In the genomic region with DNA sequence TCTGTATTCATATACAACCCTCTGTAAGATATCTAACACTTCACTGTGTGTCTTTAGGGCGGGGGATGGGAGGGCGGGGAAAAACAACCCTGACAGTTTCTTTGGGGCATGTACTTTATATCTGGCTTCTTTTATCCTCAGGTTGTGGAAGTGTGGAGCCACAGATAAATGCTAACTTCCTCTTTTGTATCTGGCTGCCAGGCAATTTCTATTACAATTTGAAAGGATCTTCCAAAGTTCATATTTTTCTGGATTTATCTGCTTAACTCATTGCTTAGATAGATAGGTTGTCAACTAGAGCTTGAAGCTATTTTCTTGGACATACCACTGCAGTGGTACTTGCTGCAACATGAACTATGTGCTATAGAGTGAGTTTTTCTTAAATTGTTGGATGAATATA, we compare ENCODE assay signal across 1 cellular context.
A peak's percentile ranks its signal among the peaks of the same experiment; 100 is the strongest.
TF ChIP-seq lines count a peak whose summit lies in the region.

No MANE protein-coding gene starts in this region.

TF ChIP-seq in K562, 482 proteins besides CTCF, POLR2A, EP300 and RAD21 (continued from another document and continues in another):
- TF ChIP-seq ZHX1 (conservative IDR thresholded peaks at IDR 0.05; ENCODE audit: low read length) (no peak), KHSRP (IDR thresholded peaks at IDR 0.05) (no peak), POU5F1 (IDR thresholded peaks at IDR 0.05; ENCODE audit: borderline replicate concordance, low read depth, low read length, partially characterized antibody) (no peak), HNRNPLL (IDR thresholded peaks at IDR 0.05; ENCODE audit: low read depth, low read length, poor library complexity, severe bottlenecking) (no peak), ZNF780A (CRISPR knock-in tag; IDR thresholded peaks at IDR 0.05) (no peak), TAF9B (IDR thresholded peaks at IDR 0.05; ENCODE audit: partially characterized antibody) (no peak), CBFA2T3 (IDR thresholded peaks at IDR 0.05) (peak; percentile 87), SMARCA5 (IDR thresholded peaks at IDR 0.05) (no peak), RNF2 (IDR thresholded peaks at IDR 0.05) (no peak), KLF16 (IDR thresholded peaks at IDR 0.05) (peak; percentile 38; the same call in 1 of the 2 replicates), SREBF2 (CRISPR knock-in tag; IDR thresholded peaks at IDR 0.05) (no peak), AFF4 (CRISPR knock-in tag; IDR thresholded peaks at IDR 0.05) (no peak), PTRF (tag; IDR thresholded peaks at IDR 0.05) (no peak), ZNF175 (CRISPR knock-in tag; IDR thresholded peaks at IDR 0.05; ENCODE audit: low read depth) (no peak), GATA2 (CRISPR knock-in tag; IDR thresholded peaks at IDR 0.05) (peak; percentile 42; the same call in 1 of the 2 replicates), CHCHD3 (CRISPR knock-in tag; IDR thresholded peaks at IDR 0.05) (no peak), CBX5 (IDR thresholded peaks at IDR 0.05; ENCODE audit: borderline replicate concordance, low read depth) (no peak), HNRNPUL1 (IDR thresholded peaks at IDR 0.05; ENCODE audit: low read length) (no peak), SUPT5H (IDR thresholded peaks at IDR 0.05) (no peak), HMGXB4 (CRISPR knock-in tag; IDR thresholded peaks at IDR 0.05) (no peak), ZNF785 (CRISPR knock-in tag; IDR thresholded peaks at IDR 0.05) (no peak), NR2C2 (CRISPR knock-in tag; IDR thresholded peaks at IDR 0.05) (no peak), NR2C2 (tag; IDR thresholded peaks at IDR 0.05) (no peak), STAT5A (IDR thresholded peaks at IDR 0.05; ENCODE audit: borderline replicate concordance, low read length) (peak; percentile 41; the same call in 1 of the 2 replicates), KDM4B (IDR thresholded peaks at IDR 0.05; ENCODE audit: borderline replicate concordance in 2 of 2, low read depth in 1 of 2) (no peak), SREBF1 (IDR thresholded peaks at IDR 0.05; ENCODE audit: borderline replicate concordance, low read depth, low read length) (no peak), KAT7 (CRISPR knock-in tag; IDR thresholded peaks at IDR 0.05; ENCODE audit: borderline replicate concordance) (no peak), SIX5 (IDR thresholded peaks at IDR 0.05; ENCODE audit: borderline replicate concordance in 1 of 2, insufficient read depth in 1 of 2, low read depth in 1 of 2, low read length in 2 of 2) (no peak), PHF8 (IDR thresholded peaks at IDR 0.05; ENCODE audit: borderline replicate concordance, low read length) (no peak), SRSF7 (optimal IDR thresholded peaks at IDR 0.05; ENCODE audit: low read depth, low read length) (no peak), BRCA1 (IDR thresholded peaks at IDR 0.05) (no peak), BRCA1 (CRISPR knock-in tag; IDR thresholded peaks at IDR 0.05) (no peak), FOXM1 (IDR thresholded peaks at IDR 0.05; ENCODE audit: low read depth) (peak; percentile 43; the same call in 1 of the 2 replicates), FOXM1 (CRISPR knock-in tag; IDR thresholded peaks at IDR 0.05; ENCODE audit: low read depth) (no peak), JUN (IDR thresholded peaks at IDR 0.05; ENCODE audit: borderline replicate concordance, low read depth, low read length) (no peak), JUN (CRISPR knock-in tag; IDR thresholded peaks at IDR 0.05; ENCODE audit: borderline replicate concordance) (no peak), ASH1L (IDR thresholded peaks at IDR 0.05; ENCODE audit: borderline replicate concordance, low read depth, partially characterized antibody) (no peak), TRIM24 (IDR thresholded peaks at IDR 0.05) (peak; percentile 34 to 68; a peak in 2 of 4 replicates), ZNF232 (CRISPR knock-in tag; IDR thresholded peaks at IDR 0.05) (no peak)
- TF ChIP-seq, protein P1, sequence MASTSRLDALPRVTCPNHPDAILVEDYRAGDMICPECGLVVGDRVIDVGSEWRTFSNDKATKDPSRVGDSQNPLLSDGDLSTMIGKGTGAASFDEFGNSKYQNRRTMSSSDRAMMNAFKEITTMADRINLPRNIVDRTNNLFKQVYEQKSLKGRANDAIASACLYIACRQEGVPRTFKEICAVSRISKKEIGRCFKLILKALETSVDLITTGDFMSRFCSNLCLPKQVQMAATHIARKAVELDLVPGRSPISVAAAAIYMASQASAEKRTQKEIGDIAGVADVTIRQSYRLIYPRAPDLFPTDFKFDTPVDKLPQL (IDR thresholded peaks at IDR 0.05; ENCODE audit: extremely low read depth, insufficient read length): no peak
- TF ChIP-seq, protein P2, sequence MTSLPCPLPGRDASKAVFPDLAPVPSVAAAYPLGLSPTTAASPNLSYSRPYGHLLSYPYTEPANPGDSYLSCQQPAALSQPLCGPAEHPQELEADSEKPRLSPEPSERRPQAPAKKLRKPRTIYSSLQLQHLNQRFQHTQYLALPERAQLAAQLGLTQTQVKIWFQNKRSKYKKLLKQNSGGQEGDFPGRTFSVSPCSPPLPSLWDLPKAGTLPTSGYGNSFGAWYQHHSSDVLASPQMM (CRISPR knock-in tag; IDR thresholded peaks at IDR 0.05): no peak
- TF ChIP-seq, protein P3, sequence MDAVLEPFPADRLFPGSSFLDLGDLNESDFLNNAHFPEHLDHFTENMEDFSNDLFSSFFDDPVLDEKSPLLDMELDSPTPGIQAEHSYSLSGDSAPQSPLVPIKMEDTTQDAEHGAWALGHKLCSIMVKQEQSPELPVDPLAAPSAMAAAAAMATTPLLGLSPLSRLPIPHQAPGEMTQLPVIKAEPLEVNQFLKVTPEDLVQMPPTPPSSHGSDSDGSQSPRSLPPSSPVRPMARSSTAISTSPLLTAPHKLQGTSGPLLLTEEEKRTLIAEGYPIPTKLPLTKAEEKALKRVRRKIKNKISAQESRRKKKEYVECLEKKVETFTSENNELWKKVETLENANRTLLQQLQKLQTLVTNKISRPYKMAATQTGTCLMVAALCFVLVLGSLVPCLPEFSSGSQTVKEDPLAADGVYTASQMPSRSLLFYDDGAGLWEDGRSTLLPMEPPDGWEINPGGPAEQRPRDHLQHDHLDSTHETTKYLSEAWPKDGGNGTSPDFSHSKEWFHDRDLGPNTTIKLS (IDR thresholded peaks at IDR 0.05; ENCODE audit: borderline replicate concordance, low read depth): no peak
- TF ChIP-seq, protein P4, sequence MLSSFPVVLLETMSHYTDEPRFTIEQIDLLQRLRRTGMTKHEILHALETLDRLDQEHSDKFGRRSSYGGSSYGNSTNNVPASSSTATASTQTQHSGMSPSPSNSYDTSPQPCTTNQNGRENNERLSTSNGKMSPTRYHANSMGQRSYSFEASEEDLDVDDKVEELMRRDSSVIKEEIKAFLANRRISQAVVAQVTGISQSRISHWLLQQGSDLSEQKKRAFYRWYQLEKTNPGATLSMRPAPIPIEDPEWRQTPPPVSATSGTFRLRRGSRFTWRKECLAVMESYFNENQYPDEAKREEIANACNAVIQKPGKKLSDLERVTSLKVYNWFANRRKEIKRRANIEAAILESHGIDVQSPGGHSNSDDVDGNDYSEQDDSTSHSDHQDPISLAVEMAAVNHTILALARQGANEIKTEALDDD (IDR thresholded peaks at IDR 0.05): 0 out of 2 replicates have a peak, but pooled peaks have one; percentile 16
- TF ChIP-seq, protein P5, sequence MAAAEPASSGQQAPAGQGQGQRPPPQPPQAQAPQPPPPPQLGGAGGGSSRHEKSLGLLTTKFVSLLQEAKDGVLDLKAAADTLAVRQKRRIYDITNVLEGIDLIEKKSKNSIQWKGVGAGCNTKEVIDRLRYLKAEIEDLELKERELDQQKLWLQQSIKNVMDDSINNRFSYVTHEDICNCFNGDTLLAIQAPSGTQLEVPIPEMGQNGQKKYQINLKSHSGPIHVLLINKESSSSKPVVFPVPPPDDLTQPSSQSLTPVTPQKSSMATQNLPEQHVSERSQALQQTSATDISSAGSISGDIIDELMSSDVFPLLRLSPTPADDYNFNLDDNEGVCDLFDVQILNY (CRISPR knock-in tag; IDR thresholded peaks at IDR 0.05): no peak
- TF ChIP-seq, protein P6, sequence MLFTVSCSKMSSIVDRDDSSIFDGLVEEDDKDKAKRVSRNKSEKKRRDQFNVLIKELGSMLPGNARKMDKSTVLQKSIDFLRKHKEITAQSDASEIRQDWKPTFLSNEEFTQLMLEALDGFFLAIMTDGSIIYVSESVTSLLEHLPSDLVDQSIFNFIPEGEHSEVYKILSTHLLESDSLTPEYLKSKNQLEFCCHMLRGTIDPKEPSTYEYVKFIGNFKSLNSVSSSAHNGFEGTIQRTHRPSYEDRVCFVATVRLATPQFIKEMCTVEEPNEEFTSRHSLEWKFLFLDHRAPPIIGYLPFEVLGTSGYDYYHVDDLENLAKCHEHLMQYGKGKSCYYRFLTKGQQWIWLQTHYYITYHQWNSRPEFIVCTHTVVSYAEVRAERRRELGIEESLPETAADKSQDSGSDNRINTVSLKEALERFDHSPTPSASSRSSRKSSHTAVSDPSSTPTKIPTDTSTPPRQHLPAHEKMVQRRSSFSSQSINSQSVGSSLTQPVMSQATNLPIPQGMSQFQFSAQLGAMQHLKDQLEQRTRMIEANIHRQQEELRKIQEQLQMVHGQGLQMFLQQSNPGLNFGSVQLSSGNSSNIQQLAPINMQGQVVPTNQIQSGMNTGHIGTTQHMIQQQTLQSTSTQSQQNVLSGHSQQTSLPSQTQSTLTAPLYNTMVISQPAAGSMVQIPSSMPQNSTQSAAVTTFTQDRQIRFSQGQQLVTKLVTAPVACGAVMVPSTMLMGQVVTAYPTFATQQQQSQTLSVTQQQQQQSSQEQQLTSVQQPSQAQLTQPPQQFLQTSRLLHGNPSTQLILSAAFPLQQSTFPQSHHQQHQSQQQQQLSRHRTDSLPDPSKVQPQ (CRISPR knock-in tag; IDR thresholded peaks at IDR 0.05; ENCODE audit: borderline replicate concordance): no peak
- TF ChIP-seq, protein P7, sequence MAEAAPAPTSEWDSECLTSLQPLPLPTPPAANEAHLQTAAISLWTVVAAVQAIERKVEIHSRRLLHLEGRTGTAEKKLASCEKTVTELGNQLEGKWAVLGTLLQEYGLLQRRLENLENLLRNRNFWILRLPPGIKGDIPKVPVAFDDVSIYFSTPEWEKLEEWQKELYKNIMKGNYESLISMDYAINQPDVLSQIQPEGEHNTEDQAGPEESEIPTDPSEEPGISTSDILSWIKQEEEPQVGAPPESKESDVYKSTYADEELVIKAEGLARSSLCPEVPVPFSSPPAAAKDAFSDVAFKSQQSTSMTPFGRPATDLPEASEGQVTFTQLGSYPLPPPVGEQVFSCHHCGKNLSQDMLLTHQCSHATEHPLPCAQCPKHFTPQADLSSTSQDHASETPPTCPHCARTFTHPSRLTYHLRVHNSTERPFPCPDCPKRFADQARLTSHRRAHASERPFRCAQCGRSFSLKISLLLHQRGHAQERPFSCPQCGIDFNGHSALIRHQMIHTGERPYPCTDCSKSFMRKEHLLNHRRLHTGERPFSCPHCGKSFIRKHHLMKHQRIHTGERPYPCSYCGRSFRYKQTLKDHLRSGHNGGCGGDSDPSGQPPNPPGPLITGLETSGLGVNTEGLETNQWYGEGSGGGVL (CRISPR knock-in tag; IDR thresholded peaks at IDR 0.05): no peak
